8 cellular contexts compared by ENCODE assay signal in the genomic region with DNA sequence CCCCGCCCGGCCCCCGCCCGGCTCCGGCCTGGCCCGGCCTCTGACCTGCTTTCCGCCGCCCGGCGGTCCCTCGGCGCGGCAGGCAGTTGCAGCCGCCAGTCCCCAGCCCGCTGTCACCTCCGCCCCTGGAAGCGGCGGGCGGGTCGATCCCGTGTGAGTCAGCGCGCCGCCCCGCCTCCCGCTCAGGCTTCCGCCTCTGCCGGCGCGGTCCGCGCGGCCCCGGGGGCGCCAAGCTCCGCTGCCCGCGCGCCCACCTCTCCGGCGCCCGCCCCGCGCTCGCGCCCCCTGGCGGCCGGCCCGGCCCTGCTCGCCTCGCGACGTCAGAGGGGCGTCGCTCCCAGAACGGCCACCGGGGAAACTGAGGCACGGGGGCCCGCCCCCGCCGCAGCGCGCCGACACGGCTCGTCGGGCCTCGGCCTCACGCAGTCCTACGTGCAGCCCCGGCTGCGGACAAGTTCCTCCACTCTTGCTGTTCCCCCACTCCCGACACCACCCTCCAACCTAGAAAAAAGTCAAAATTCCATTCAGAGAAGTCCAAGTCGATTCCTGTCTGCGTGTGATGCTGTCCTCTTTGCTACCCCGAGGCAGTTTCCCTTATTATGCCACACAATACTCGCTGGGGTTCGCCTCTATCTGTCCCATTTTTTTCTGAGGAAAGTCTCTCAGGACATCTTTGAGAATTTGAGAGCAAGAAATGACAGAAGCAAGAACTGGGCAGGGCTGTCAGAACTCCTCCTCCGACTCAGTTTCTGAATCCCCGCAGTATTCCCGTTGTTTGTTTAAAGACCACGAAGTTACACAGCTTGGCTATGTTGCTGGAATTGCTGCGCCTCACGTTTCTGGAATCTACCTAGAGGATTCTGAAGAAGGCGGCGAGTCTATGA. TPM values are rescaled to one million over a fixed set of nuclear protein-coding genes. Genes with fewer than 3 reads are reported as not detected.
DNase-seq lines count a peak whose midpoint lies in the region; ATAC-seq, FAIRE-seq and TF ChIP-seq lines count a peak whose summit lies in the region.

A gene with protein sequence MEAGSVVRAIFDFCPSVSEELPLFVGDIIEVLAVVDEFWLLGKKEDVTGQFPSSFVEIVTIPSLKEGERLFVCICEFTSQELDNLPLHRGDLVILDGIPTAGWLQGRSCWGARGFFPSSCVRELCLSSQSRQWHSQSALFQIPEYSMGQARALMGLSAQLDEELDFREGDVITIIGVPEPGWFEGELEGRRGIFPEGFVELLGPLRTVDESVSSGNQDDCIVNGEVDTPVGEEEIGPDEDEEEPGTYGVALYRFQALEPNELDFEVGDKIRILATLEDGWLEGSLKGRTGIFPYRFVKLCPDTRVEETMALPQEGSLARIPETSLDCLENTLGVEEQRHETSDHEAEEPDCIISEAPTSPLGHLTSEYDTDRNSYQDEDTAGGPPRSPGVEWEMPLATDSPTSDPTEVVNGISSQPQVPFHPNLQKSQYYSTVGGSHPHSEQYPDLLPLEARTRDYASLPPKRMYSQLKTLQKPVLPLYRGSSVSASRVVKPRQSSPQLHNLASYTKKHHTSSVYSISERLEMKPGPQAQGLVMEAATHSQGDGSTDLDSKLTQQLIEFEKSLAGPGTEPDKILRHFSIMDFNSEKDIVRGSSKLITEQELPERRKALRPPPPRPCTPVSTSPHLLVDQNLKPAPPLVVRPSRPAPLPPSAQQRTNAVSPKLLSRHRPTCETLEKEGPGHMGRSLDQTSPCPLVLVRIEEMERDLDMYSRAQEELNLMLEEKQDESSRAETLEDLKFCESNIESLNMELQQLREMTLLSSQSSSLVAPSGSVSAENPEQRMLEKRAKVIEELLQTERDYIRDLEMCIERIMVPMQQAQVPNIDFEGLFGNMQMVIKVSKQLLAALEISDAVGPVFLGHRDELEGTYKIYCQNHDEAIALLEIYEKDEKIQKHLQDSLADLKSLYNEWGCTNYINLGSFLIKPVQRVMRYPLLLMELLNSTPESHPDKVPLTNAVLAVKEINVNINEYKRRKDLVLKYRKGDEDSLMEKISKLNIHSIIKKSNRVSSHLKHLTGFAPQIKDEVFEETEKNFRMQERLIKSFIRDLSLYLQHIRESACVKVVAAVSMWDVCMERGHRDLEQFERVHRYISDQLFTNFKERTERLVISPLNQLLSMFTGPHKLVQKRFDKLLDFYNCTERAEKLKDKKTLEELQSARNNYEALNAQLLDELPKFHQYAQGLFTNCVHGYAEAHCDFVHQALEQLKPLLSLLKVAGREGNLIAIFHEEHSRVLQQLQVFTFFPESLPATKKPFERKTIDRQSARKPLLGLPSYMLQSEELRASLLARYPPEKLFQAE (N-terminal part only) (minus strand): TSS at position 155 of the 884 bp plus-strand sequence. CDS start 37,823 bp downstream, outside the sequence.

- no peaks in the 10 kb centered on the region for H3K36me3 Mint-ChIP-seq in astrocyte (ENCODE audit: low read depth, unreplicated experiment)

- H3K36me3 ChIP-seq in HAP-1 (replicated peaks), result no peaks in the 10 kb centered on the region
- H3K36me3 ChIP-seq in MM.1S (replicated peaks; ENCODE audit: insufficient read depth, low read length), result no peaks in the 10 kb centered on the region
- no peaks in the 10 kb centered on the region for H3K36me3 ChIP-seq in astrocyte (ENCODE audit: insufficient read depth, low read length)
- H3K36me3 ChIP-seq in hepatocyte (replicated peaks; ENCODE audit: insufficient read depth, low read depth), result no peaks in the 10 kb centered on the region

- H3K9me2 ChIP-seq in MM.1S (replicated peaks; ENCODE audit: insufficient read depth, low read length) (no peaks in the 10 kb centered on the region), hepatocyte (replicated peaks; ENCODE audit: insufficient read depth) (no peaks in the 10 kb centered on the region)

- FAIRE-seq in astrocyte (lab: Jason Lieb, UNC), result no peak

- H3K4me2 ChIP-seq in MM.1S (ENCODE audit: low read depth, low read length), result peak within 1 kb of the TSS; percentile 98
- H3K4me2 ChIP-seq in astrocyte (ENCODE audit: low read length), result peak within 1 kb of the TSS; percentile 99
- H3K4me2 ChIP-seq in hepatocyte, result peak within 1 kb of the TSS; percentile 89

- H3K9ac ChIP-seq in MM.1S (ENCODE audit: low read length), result peak within 1 kb of the TSS; percentile 65; the same call in 1 of the 2 replicates
- peak within 1 kb of the TSS; percentile 88 for H3K9ac ChIP-seq in astrocyte (ENCODE audit: low read length)

- ATAC-seq in GM18870 (IDR thresholded peaks at IDR 0.05; ENCODE audit: unreplicated experiment), result no peak

- H3K4me3 ChIP-seq in GM12865 (ENCODE audit: low read depth, low read length) (peak within 1 kb of the TSS; percentile 100), HAP-1 (peak within 1 kb of the TSS; percentile 73), MM.1S (ENCODE audit: low read length) (peak within 1 kb of the TSS; percentile 92), astrocyte (ENCODE audit: insufficient read depth, low read depth, low read length) (peak within 1 kb of the TSS; percentile 100), hepatocyte (peak within 1 kb of the TSS; percentile 93)

- H3K4me1 ChIP-seq in HAP-1 (peaks cover 34% of the 10 kb centered on the region), MM.1S (ENCODE audit: low read length) (peaks cover 17% of the 10 kb centered on the region), astrocyte (ENCODE audit: insufficient read depth, low read length) (peaks cover 24% of the 10 kb centered on the region), hepatocyte (ENCODE audit: insufficient read depth) (peaks cover 27% of the 10 kb centered on the region)

- TF ChIP-seq CTCF in GM12865 (IDR thresholded peaks at IDR 0.05; ENCODE audit: insufficient read depth, low read depth, low read length, missing control alignments) (peak; percentile 64), MM.1S (IDR thresholded peaks at IDR 0.05; ENCODE audit: low read length) (peak; percentile 37), astrocyte (IDR thresholded peaks at IDR 0.05; ENCODE audit: insufficient read depth, low read depth, low read length) (peak; percentile 34), hepatocyte (IDR thresholded peaks at IDR 0.05; ENCODE audit: poor library complexity) (peak; percentile 58)

- H3K4me3 Mint-ChIP-seq in astrocyte (ENCODE audit: unreplicated experiment), result peak within 1 kb of the TSS; percentile 97

- H3K79me2 ChIP-seq in MM.1S (ENCODE audit: low read length), result no peaks in the 10 kb centered on the region
- H3K79me2 ChIP-seq in astrocyte (ENCODE audit: insufficient read depth, low read length), result peaks cover 38% of the 10 kb centered on the region
- peaks cover 41% of the 10 kb centered on the region for H3K79me2 ChIP-seq in hepatocyte

- H3F3A ChIP-seq in MM.1S (ENCODE audit: insufficient read depth, low read length), result peaks cover 16% of the 10 kb centered on the region

- H2AFZ ChIP-seq in MM.1S (ENCODE audit: low read length) (peak within 1 kb of the TSS; percentile 95), astrocyte (ENCODE audit: low read depth, low read length) (peak within 1 kb of the TSS; percentile 81), hepatocyte (peak within 1 kb of the TSS; percentile 84)

- in situ Hi-C loops in HAP-1 (cut with MboI; ENCODE audit: low sequenced_read_pairs), result loop anchor here (10.0 kb wide), 1 partner anchor 95 kb away; no protein-coding TSS in a partner anchor

- H3K9me3 Mint-ChIP-seq in astrocyte (ENCODE audit: unreplicated experiment), result no peaks in the 10 kb centered on the region

- H3K27me3 Mint-ChIP-seq in astrocyte (ENCODE audit: low read depth, unreplicated experiment), result no peaks in the 10 kb centered on the region

- H4K20me1 ChIP-seq in MM.1S (ENCODE audit: insufficient read depth, low read length), result no peaks in the 10 kb centered on the region
- peaks cover 2% of the 10 kb centered on the region for H4K20me1 ChIP-seq in astrocyte (ENCODE audit: insufficient read depth, low read length)
- H4K20me1 ChIP-seq in hepatocyte (ENCODE audit: insufficient read depth, poor library complexity, severe bottlenecking), result peaks cover 9% of the 10 kb centered on the region

- H3K27me3 ChIP-seq in HAP-1 (ENCODE audit: low read depth), result no peaks in the 10 kb centered on the region
- no peaks in the 10 kb centered on the region for H3K27me3 ChIP-seq in MM.1S (replicated peaks; ENCODE audit: insufficient read depth, low read length)
- H3K27me3 ChIP-seq in astrocyte (ENCODE audit: insufficient read depth, low read length), result no peaks in the 10 kb centered on the region
- H3K27me3 ChIP-seq in hepatocyte, result no peaks in the 10 kb centered on the region

- H3K4me1 Mint-ChIP-seq in astrocyte (ENCODE audit: low read depth, unreplicated experiment), result peaks cover 36% of the 10 kb centered on the region

- H3K27ac Mint-ChIP-seq in astrocyte (ENCODE audit: unreplicated experiment), result peak within 1 kb of the TSS; percentile 95

- H3K9me3 ChIP-seq in HAP-1, result no peaks in the 10 kb centered on the region
- H3K9me3 ChIP-seq in MM.1S (replicated peaks; ENCODE audit: insufficient read depth, low read length), result no peaks in the 10 kb centered on the region
- H3K9me3 ChIP-seq in astrocyte (ENCODE audit: insufficient read depth, low read depth, low read length), result no peaks in the 10 kb centered on the region
- no peaks in the 10 kb centered on the region for H3K9me3 ChIP-seq in hepatocyte (ENCODE audit: low read depth)

- WGBS in hepatocyte (ENCODE audit: low lambda C conversion rate, missing lambda C conversion rate), result 4% methylated on average over 63 of the region's 86 CpGs

- peak; percentile 93 for DNase-seq in GM12865 (ENCODE audit: low read depth)
- peak; percentile 75 to 87 for DNase-seq in HAP-1 (ENCODE audit: low spot score in 2 of 2)
- peak; percentile 85 for DNase-seq in MM.1S
- DNase-seq in T-helper 9 cell, result peak; percentile 69
- DNase-seq in astrocyte (ENCODE audit: low read depth), result peak; percentile 63
- peak; percentile 97 for DNase-seq in hepatocyte (ENCODE audit: low spot score)
- peak; percentile 77 for DNase-seq in retina

- H3K27ac ChIP-seq in MM.1S (ENCODE audit: low read length) (no peak within 1 kb of the TSS), astrocyte (ENCODE audit: low read depth, low read length) (peak within 1 kb of the TSS; percentile 97), hepatocyte (peak within 1 kb of the TSS; percentile 85)

RNA-seq across cellular contexts. Expression of the gene that starts here (rescaled TPM):
- total RNA-seq in astrocyte, result 17.7 and 24.8 TPM in 2 replicates
- total RNA-seq in hepatocyte, result 16.5 and 18.2 TPM in 2 replicates
- polyA plus RNA-seq in hepatocyte, result 11.6 and 13.9 TPM in 2 replicates
